ENCODE assay signal across 9 cellular contexts in genomic region chr10:30671011-30671616, GRCh38. TPM values are rescaled to one million over a fixed set of nuclear protein-coding genes. Genes with fewer than 3 reads are reported as not detected.
A peak's percentile ranks its signal among the peaks of the same experiment; 100 is the strongest.
DNase-seq lines count a peak whose midpoint lies in the region; ATAC-seq, FAIRE-seq and TF ChIP-seq lines count a peak whose summit lies in the region.
"Had no signal": no experiment of that assay in that cellular context is flagged by ENCODE, and none has a peak within 500 bp of the region (broad histone marks: within the 10 kb centered on the region; RNA-seq: fewer than 3 reads in every experiment).

No MANE protein-coding gene starts in this region.

- no peak overlapping the region for H2BK120ac ChIP-seq in mesenchymal stem cell (ENCODE audit: low read depth, low read length)

- H3K4me1 ChIP-seq in duodenal mucosa (ENCODE audit: control insufficient read depth in 1 of 2, insufficient read depth in 2 of 2, low read length in 2 of 2) (no peaks in the 10 kb centered on the region), mesenchymal stem cell (ENCODE audit: control insufficient read depth, insufficient read depth, low read depth, low read length) (no peaks in the 10 kb centered on the region), uterus (no peaks in the 10 kb centered on the region)

- TF ChIP-seq CTCF in C4-2B (conservative IDR thresholded peaks at IDR 0.05) = peak; percentile 92
- peak; percentile 48 for TF ChIP-seq CTCF in SU-DHL-6 (IDR thresholded peaks at IDR 0.05; ENCODE audit: insufficient read depth, low read length, poor library complexity, severe bottlenecking)
- TF ChIP-seq CTCF in uterus (IDR thresholded peaks at IDR 0.05) = peak; percentile 70 to 86 (median 79)

- H3K23ac ChIP-seq in mesenchymal stem cell (ENCODE audit: low read length in 2 of 2) = no peak overlapping the region

- H3K27me3 ChIP-seq in SU-DHL-6 (ENCODE audit: low read length) = no peaks in the 10 kb centered on the region
- peaks cover 0 to 3% of the 10 kb centered on the region in 2 donors for H3K27me3 ChIP-seq in duodenal mucosa (ENCODE audit: control insufficient read depth in 1 of 2, insufficient read depth in 2 of 2, low read length in 2 of 2)
- H3K27me3 ChIP-seq in mesenchymal stem cell (ENCODE audit: control insufficient read depth in 1 of 2, insufficient read depth in 1 of 2, low read length in 2 of 2) = no peaks in the 10 kb centered on the region
- no peaks in the 10 kb centered on the region for H3K27me3 ChIP-seq in uterus

- no peaks in the 10 kb centered on the region for H4K20me1 ChIP-seq in SU-DHL-6 (ENCODE audit: low read depth, low read length)

- no peak overlapping the region for H3K4ac ChIP-seq in mesenchymal stem cell (ENCODE audit: low read depth in 1 of 2, low read length in 2 of 2)

- H3K79me1 ChIP-seq in mesenchymal stem cell (replicated peaks; ENCODE audit: low read length, poor library complexity, severe bottlenecking) = no peaks in the 10 kb centered on the region

- no peak overlapping the region for H3K9ac ChIP-seq in SU-DHL-6 (ENCODE audit: low read length)
- no peak overlapping the region for H3K9ac ChIP-seq in duodenal mucosa (ENCODE audit: low read depth in 1 of 2, low read length in 2 of 2)
- peak overlapping the region; percentile 86 for H3K9ac ChIP-seq in mesenchymal stem cell (ENCODE audit: low read length)

- DNase-seq in GM12892 (ENCODE audit: insufficient read length) (no peak), NCI-H1092 treated with DMSO at 0.1 percent for 48 hours (lab: John Stamatoyannopoulos, UW) (peak; percentile 64), mesenchymal stem cell (peak; percentile 80), uterus (peak in 1 of 2 donors; percentile 47)

- peak; percentile 73 for FAIRE-seq in GM12892 (lab: Jason Lieb, UNC)

- H3K18ac ChIP-seq in mesenchymal stem cell (ENCODE audit: low read depth in 1 of 2, low read length in 2 of 2) = no peak overlapping the region

- H4K91ac ChIP-seq in mesenchymal stem cell (ENCODE audit: low read length) = no peak overlapping the region

- H2AK5ac ChIP-seq in mesenchymal stem cell (ENCODE audit: low read length, severe bottlenecking) = no peak overlapping the region

- ATAC-seq in HG03097 (IDR thresholded peaks at IDR 0.05; ENCODE audit: low FRiP score, unreplicated experiment) = no peak

- no peak for TF ChIP-seq POLR2A in GM12892 (IDR thresholded peaks at IDR 0.05; ENCODE audit: low read depth, low read length)
- no peak for TF ChIP-seq POLR2A in uterus (IDR thresholded peaks at IDR 0.05)

- 35% methylated on average over 11 of the region's 11 CpGs for WGBS in mesenchymal stem cell

- H3K14ac ChIP-seq in mesenchymal stem cell (ENCODE audit: low read length in 2 of 2) = no peak overlapping the region

- H2AFZ ChIP-seq in SU-DHL-6 (ENCODE audit: low read depth, low read length, severe bottlenecking) (no peak overlapping the region), mesenchymal stem cell (ENCODE audit: low read depth, low read length) (no peak overlapping the region)

- H3K27ac ChIP-seq in C4-2B (no peak overlapping the region), SU-DHL-6 (ENCODE audit: low read depth, low read length) (no peak overlapping the region), duodenal mucosa (ENCODE audit: low read depth, low read length) (no peak overlapping the region), mesenchymal stem cell (ENCODE audit: low read length, poor library complexity, severe bottlenecking) (no peak overlapping the region), uterus (no peak overlapping the region)

- intact Hi-C loops in uterus (cut with DNase I; ENCODE audit: low total_unique reads) = no loop called here

- H2BK15ac ChIP-seq in mesenchymal stem cell (ENCODE audit: low read depth, poor library complexity, severe bottlenecking) = no peak overlapping the region

- no peak overlapping the region for H2BK12ac ChIP-seq in mesenchymal stem cell (ENCODE audit: low read length in 2 of 2)

- H3K36me3 ChIP-seq in SU-DHL-6 (ENCODE audit: low read length) = no peaks in the 10 kb centered on the region
- no peaks in the 10 kb centered on the region for H3K36me3 ChIP-seq in duodenal mucosa (ENCODE audit: control insufficient read depth in 1 of 2, insufficient read depth in 2 of 2, low read length in 2 of 2)
- H3K36me3 ChIP-seq in mesenchymal stem cell (ENCODE audit: control insufficient read depth in 1 of 2, insufficient read depth in 2 of 2, low read depth in 1 of 2, low read length in 2 of 2) = no peaks in the 10 kb centered on the region
- no peaks in the 10 kb centered on the region for H3K36me3 ChIP-seq in uterus

- H4K8ac ChIP-seq in mesenchymal stem cell (ENCODE audit: low read length) = no peak overlapping the region

- H2BK5ac ChIP-seq in mesenchymal stem cell (ENCODE audit: low read depth, low read length, poor library complexity, severe bottlenecking) = no peak overlapping the region

- peak overlapping the region; percentile 19 for H3K4me2 ChIP-seq in SU-DHL-6 (ENCODE audit: low read depth, low read length, poor library complexity, severe bottlenecking)
- H3K4me2 ChIP-seq in mesenchymal stem cell (ENCODE audit: low read length, poor library complexity, severe bottlenecking) = no peak overlapping the region

- no peaks in the 10 kb centered on the region for H3K79me2 ChIP-seq in SU-DHL-6 (ENCODE audit: insufficient read depth, low read length)

- no peaks in the 10 kb centered on the region for H3K9me2 ChIP-seq in SU-DHL-6 (replicated peaks; ENCODE audit: insufficient read depth, low read length)

- H3K4me3 ChIP-seq in SU-DHL-6 (ENCODE audit: insufficient read depth, low read length, poor library complexity, severe bottlenecking) (no peak overlapping the region), duodenal mucosa (ENCODE audit: low read depth in 1 of 2, low read length in 2 of 2) (peak overlapping the region; percentile 49 to 53), mesenchymal stem cell (ENCODE audit: insufficient read depth in 1 of 2, low read depth in 1 of 2, low read length in 2 of 2) (peak overlapping the region in 1 of 2 experiments; percentile 54), uterus (peak overlapping the region in 1 of 2 donors; percentile 18)

- no peaks in the 10 kb centered on the region for H3K9me3 ChIP-seq in SU-DHL-6 (ENCODE audit: insufficient read depth, low read length)
- no peaks in the 10 kb centered on the region for H3K9me3 ChIP-seq in duodenal mucosa (ENCODE audit: control insufficient read depth in 1 of 2, low read length in 2 of 2)
- no peaks in the 10 kb centered on the region for H3K9me3 ChIP-seq in mesenchymal stem cell (ENCODE audit: control insufficient read depth, low read length)
- no peaks in the 10 kb centered on the region for H3K9me3 ChIP-seq in uterus

- no peaks in the 10 kb centered on the region for H3F3A ChIP-seq in SU-DHL-6 (ENCODE audit: insufficient read depth)

RNA-seq across cellular contexts. Expression of gene LYZL2, which starts 41.6 kb away (rescaled TPM):
- not detected for polyA plus RNA-seq in GM12892 (2012; ENCODE audit: missing spikeins)
- polyA plus RNA-seq in mesenchymal stem cell (2013, experiment 1 of 2) = not detected
- polyA plus RNA-seq in mesenchymal stem cell (2013, experiment 2 of 2) = not detected
- not detected for total RNA-seq in uterus
- total RNA-seq: subcutaneous adipose tissue had no signal
